ENCODE assay signal across 1 cellular context in genomic region chr2:222043897-222044296, GRCh38.
TF ChIP-seq lines count a peak whose summit lies in the region.

No MANE protein-coding gene starts in this region.

TF ChIP-seq in IMR-90, 13 proteins besides CTCF, POLR2A, EP300 and RAD21 (continued from another document):
- TF ChIP-seq MXI1 (IDR thresholded peaks at IDR 0.05; ENCODE audit: borderline replicate concordance, low read depth, low read length) (no peak), MAZ (IDR thresholded peaks at IDR 0.05; ENCODE audit: borderline replicate concordance, low read depth, low read length) (no peak), USF2 (IDR thresholded peaks at IDR 0.05; ENCODE audit: low read depth, low read length) (no peak), NFE2L2 (IDR thresholded peaks at IDR 0.05; ENCODE audit: low read depth, low read length) (no peak)
TF ChIP-seq in IMR-90: peak in this region for 0.
